9 cellular contexts compared by ENCODE assay signal in genomic region chr11:315051-315481, GRCh38. TPM values are rescaled to one million over a fixed set of nuclear protein-coding genes. Genes with fewer than 3 reads are reported as not detected.
DNase-seq lines count a peak whose midpoint lies in the region; TF ChIP-seq lines count a peak whose summit lies in the region.
"Had no signal": no experiment of that assay in that cellular context is flagged by ENCODE, and none has a peak within 500 bp of the region (broad histone marks: within the 10 kb centered on the region; RNA-seq: fewer than 3 reads in every experiment).

No MANE protein-coding gene starts in this region.

- H2AFZ ChIP-seq in hepatocyte: no peak overlapping the region

- 62% methylated on average over 9 of the region's 9 CpGs for WGBS in hepatocyte (ENCODE audit: low lambda C conversion rate, missing lambda C conversion rate)
- WGBS in sigmoid colon, 2 donors: 26 to 38% methylated on average over 9 of the region's 9 CpGs

- no peak for TF ChIP-seq POLR2A in sigmoid colon (IDR thresholded peaks at IDR 0.05)

- peaks cover 42% of the 10 kb centered on the region for H3K4me1 ChIP-seq in hepatocyte (ENCODE audit: insufficient read depth)
- H3K4me1 ChIP-seq in sigmoid colon: peaks cover 0 to 37% (median 22%) of the 10 kb centered on the region in 4 donors

- H3K4me3 ChIP-seq in GM12865 (ENCODE audit: low read depth, low read length): peak overlapping the region; percentile 74
- no peak overlapping the region for H3K4me3 ChIP-seq in hepatocyte
- H3K4me3 ChIP-seq in sigmoid colon: peak overlapping the region; percentile 19 to 52 (median 45)

- peak overlapping the region; percentile 95 for H3K4me3 Mint-ChIP-seq in activated T-cell treated with anti-CD3 and anti-CD28 coated beads, Interleukin-2, amount 50 U/mL, for 24 hours

- H3K27ac ChIP-seq in hepatocyte: peak overlapping the region; percentile 89
- peak overlapping the region; percentile 65 to 76 (median 72) for H3K27ac ChIP-seq in sigmoid colon

- intact Hi-C loops in sigmoid colon (cut with DNase I): no loop called here

- H3K9me3 Mint-ChIP-seq in activated T-cell treated with anti-CD3 and anti-CD28 coated beads, Interleukin-2, amount 50 U/mL, for 24 hours: no peaks in the 10 kb centered on the region

- no peaks in the 10 kb centered on the region for H3K9me2 ChIP-seq in hepatocyte (replicated peaks; ENCODE audit: insufficient read depth)

- DNase-seq in GM12865 (ENCODE audit: low read depth) (no peak), hepatocyte (ENCODE audit: low spot score) (no peak), sigmoid colon (no peak), DMS114 treated with DMSO at 0.1 percent for 48 hours (lab: John Stamatoyannopoulos, UW; ENCODE audit: unreplicated experiment) (no peak), D341Med (ENCODE audit: low spot score) (no peak), NCI-H146 treated with DMSO at 0.1 percent for 48 hours (lab: John Stamatoyannopoulos, UW; ENCODE audit: unreplicated experiment) (no peak), NCI-H187 treated with DMSO at 0.1 percent for 48 hours (lab: John Stamatoyannopoulos, UW) (no peak)
- DNase-seq in activated T-cell treated with anti-CD3 and anti-CD28 coated beads, Interleukin-2, amount 50 U/mL, for 24 hours: peak; percentile 62
- DNase-seq: glutamatergic neuron had no signal

- H3K27me3 Mint-ChIP-seq in activated T-cell treated with anti-CD3 and anti-CD28 coated beads, Interleukin-2, amount 50 U/mL, for 24 hours: no peaks in the 10 kb centered on the region

- peak overlapping the region; percentile 84 for H3K4me2 ChIP-seq in hepatocyte

- no peak for TF ChIP-seq CTCF in GM12865 (IDR thresholded peaks at IDR 0.05; ENCODE audit: insufficient read depth, low read depth, low read length, missing control alignments)
- TF ChIP-seq CTCF in hepatocyte (IDR thresholded peaks at IDR 0.05; ENCODE audit: poor library complexity): no peak
- no peak for TF ChIP-seq CTCF in sigmoid colon (IDR thresholded peaks at IDR 0.05)

- no peaks in the 10 kb centered on the region for H3K36me3 ChIP-seq in hepatocyte (replicated peaks; ENCODE audit: insufficient read depth, low read depth)
- H3K36me3 ChIP-seq in sigmoid colon: no peaks in the 10 kb centered on the region

- H3K4me1 Mint-ChIP-seq in activated T-cell treated with anti-CD3 and anti-CD28 coated beads, Interleukin-2, amount 50 U/mL, for 24 hours (ENCODE audit: low read depth): peaks cover 46% of the 10 kb centered on the region

- H3K9me3 ChIP-seq in hepatocyte (ENCODE audit: low read depth): no peaks in the 10 kb centered on the region
- no peaks in the 10 kb centered on the region for H3K9me3 ChIP-seq in sigmoid colon

- peaks cover 14% of the 10 kb centered on the region for H3K27me3 ChIP-seq in hepatocyte
- peaks cover 5 to 19% (median 11%) of the 10 kb centered on the region in 3 donors for H3K27me3 ChIP-seq in sigmoid colon

- peak overlapping the region; percentile 98 for H3K27ac Mint-ChIP-seq in activated T-cell treated with anti-CD3 and anti-CD28 coated beads, Interleukin-2, amount 50 U/mL, for 24 hours

- peaks cover 46% of the 10 kb centered on the region for H3K36me3 Mint-ChIP-seq in activated T-cell treated with anti-CD3 and anti-CD28 coated beads, Interleukin-2, amount 50 U/mL, for 24 hours (ENCODE audit: low read depth)

- H3K79me2 ChIP-seq in hepatocyte: peaks cover 32% of the 10 kb centered on the region

- no peaks in the 10 kb centered on the region for H4K20me1 ChIP-seq in hepatocyte (ENCODE audit: insufficient read depth, poor library complexity, severe bottlenecking)

- TF ChIP-seq EP300 in sigmoid colon (IDR thresholded peaks at IDR 0.05): no peak

RNA-seq across cellular contexts. Expression of gene IFITM1, which starts 1.2 kb away (rescaled TPM):
- total RNA-seq in hepatocyte (98.0 and 98.9 TPM in 2 replicates), sigmoid colon (10 to 100 TPM; 82.4 to 94.2 (median 92.6) TPM)
- polyA plus RNA-seq in hepatocyte (159 and 201 TPM in 2 replicates), sigmoid colon (100 to 1,000 TPM in 1 of 3 donors, 10 to 100 TPM in 2; 41.2 to 580 (median 58.9) TPM)

RNA-seq across cellular contexts. Expression of gene IFITM3, which starts 5.6 kb away (rescaled TPM):
- 166 and 182 TPM in 2 replicates for total RNA-seq in hepatocyte
- 2,035 and 2,121 TPM in 2 replicates for polyA plus RNA-seq in hepatocyte
- 100 to 1,000 TPM; 278 to 463 (median 291) TPM for total RNA-seq in sigmoid colon
- polyA plus RNA-seq in sigmoid colon: 1,000 to 10,000 TPM in 1 of 3 donors, 100 to 1,000 TPM in 2; 116 to 1,104 (median 383) TPM

RNA-seq across cellular contexts. Expression of gene IFITM2, which starts 7.5 kb away (rescaled TPM):
- total RNA-seq in hepatocyte (59.2 and 74.6 TPM in 2 replicates), sigmoid colon (100 to 1,000 TPM in 3 of 4 donors, 10 to 100 TPM in 1; 79.8 to 187 (median 141) TPM)
- polyA plus RNA-seq in hepatocyte (504 and 535 TPM in 2 replicates), sigmoid colon (100 to 1,000 TPM in 2 of 3 donors, 10 to 100 TPM in 1; 73.3 to 461 (median 164) TPM)

RNA-seq across cellular contexts. Expression of gene IFITM5, which starts 15.7 kb away (rescaled TPM):
- total RNA-seq in hepatocyte: not detected in 2 replicates
- 0.36 TPM in 1 of 2 replicates, not detected in the other for polyA plus RNA-seq in hepatocyte
- total RNA-seq in sigmoid colon: not detected
- polyA plus RNA-seq in sigmoid colon: not detected

RNA-seq across cellular contexts. Expression of gene PGGHG, which starts 26.1 kb away (rescaled TPM):
- total RNA-seq in hepatocyte (12.0 and 19.2 TPM in 2 replicates), sigmoid colon (10 to 100 TPM; 11.4 to 15.3 (median 13.6) TPM)
- polyA plus RNA-seq in hepatocyte (27.9 and 44.0 TPM in 2 replicates), sigmoid colon (10 to 100 TPM in 1 of 3 donors, 1 to 10 TPM in 2; 1.6 to 68.0 (median 3.6) TPM)
